15 cellular contexts compared by ENCODE assay signal in the genomic region with DNA sequence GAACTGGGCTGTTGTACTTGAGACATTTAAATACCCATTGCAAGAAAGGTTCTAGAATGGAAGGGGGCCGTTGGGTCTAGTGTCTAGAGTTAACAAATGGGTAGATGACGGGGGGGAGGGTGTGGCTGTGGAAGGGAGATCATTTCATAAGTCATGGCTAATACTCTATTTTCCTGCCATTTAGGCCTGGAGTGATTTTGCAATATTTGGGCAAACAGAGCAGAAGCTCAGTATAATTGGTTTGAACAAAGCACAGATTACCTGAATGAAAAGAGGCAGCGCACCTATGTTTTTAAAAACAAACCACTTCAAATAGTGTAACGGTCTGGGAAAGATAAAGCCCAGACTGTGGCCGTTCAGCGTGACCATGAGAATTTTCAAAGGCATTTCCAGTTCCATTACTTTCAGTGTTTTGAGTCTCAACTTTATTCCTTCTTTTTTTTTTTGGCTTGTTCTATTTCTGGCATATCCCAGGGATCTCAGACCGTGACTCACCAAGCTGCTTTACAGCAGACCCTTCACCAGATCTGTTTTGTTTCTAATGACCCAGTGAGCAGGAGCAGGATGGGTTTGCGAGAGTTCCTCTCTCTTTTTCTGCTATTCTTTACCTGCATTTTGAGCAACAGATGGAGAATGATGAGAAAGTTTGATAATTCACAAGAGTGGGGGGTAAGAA.
DNase-seq lines count a peak whose midpoint lies in the region; ATAC-seq, FAIRE-seq and TF ChIP-seq lines count a peak whose summit lies in the region.
"Had no signal": no experiment of that assay in that cellular context is flagged by ENCODE, and none has a peak within 500 bp of the region (broad histone marks: within the 10 kb centered on the region; RNA-seq: fewer than 3 reads in every experiment).

No MANE protein-coding gene starts in this region.

- no TSS peak for BruUV-seq in HepG2 (replicated peaks; lab: Mats Ljungman, UMichigan)

- intact Hi-C loops in HepG2 (cut with micrococcal nuclease; ENCODE audit: unreplicated experiment), result no loop called here
- intact Hi-C loops in upper lobe of right lung (cut with DNase I), result no loop called here

- FAIRE-seq in HepG2 (lab: Jason Lieb, UNC), result no peak
- FAIRE-seq: H54 had no signal

- no peaks in the 10 kb centered on the region for H3K79me2 ChIP-seq in HepG2 (ENCODE audit: insufficient read depth, low read length)

- H3K4me1 ChIP-seq in HepG2 (ENCODE audit: insufficient read depth, low read length), result peaks cover 42% of the 10 kb centered on the region
- peaks cover 6% of the 10 kb centered on the region for H3K4me1 ChIP-seq in upper lobe of right lung

- TF ChIP-seq CTCF in HepG2 (CRISPR knock-in tag; IDR thresholded peaks at IDR 0.05) (no peak), upper lobe of right lung (IDR thresholded peaks at IDR 0.05) (no peak), GM20000 (IDR thresholded peaks at IDR 0.05; ENCODE audit: extremely low read depth, missing control alignments) (no peak)

- no peak for TF ChIP-seq RAD21 in HepG2 (CRISPR knock-in tag; IDR thresholded peaks at IDR 0.05)

- POLR2A ChIA-PET in HepG2 (lab: Yijun Ruan, JAX), result no interaction called here

- TF ChIP-seq EP300 in HepG2 (IDR thresholded peaks at IDR 0.05; ENCODE audit: low read depth in 2 of 2, low read length in 2 of 2), result no peak
- TF ChIP-seq EP300 in HepG2 (CRISPR knock-in tag; IDR thresholded peaks at IDR 0.05; ENCODE audit: borderline replicate concordance), result no peak

- 0 out of 2 replicates have a peak, but pooled peaks cover 2% of the 10 kb centered on the region for H4K20me1 ChIP-seq in HepG2 (ENCODE audit: insufficient read depth, low read length)

- H2AFZ ChIP-seq in HepG2 (ENCODE audit: low read length), result no peak overlapping the region

- H3K4me2 ChIP-seq in HepG2 (ENCODE audit: low read depth, low read length), result no peak overlapping the region

- CTCF ChIA-PET in HepG2 (lab: Yijun Ruan, JAX; ENCODE audit: low intra/inter-chr PET ratio, low total read pairs), result no interaction called here

- no peak for TF ChIP-seq POLR2A in HepG2 (IDR thresholded peaks at IDR 0.05; ENCODE audit: insufficient read depth in 1 of 2, low read depth in 2 of 2, low read length in 2 of 2)

- in situ Hi-C loops in HepG2 (cut with HindIII; ENCODE audit: extremely low pct_ligation_motif_present, low pct_unique_long_range_greater_than_20kb), result no loop called here

- no peak overlapping the region for H3K9ac ChIP-seq in HepG2 (ENCODE audit: insufficient read depth, low read depth, low read length)

- 13% methylated on average over 8 of the region's 8 CpGs for WGBS in HepG2 (ENCODE audit: low lambda C conversion rate)

- H3K27me3 ChIP-seq in HepG2 (ENCODE audit: control insufficient read depth in 1 of 2, insufficient read depth in 2 of 2, low read length in 2 of 2), result peaks cover 0 to 39% of the 10 kb centered on the region in 2 experiments; a peak in 3 of 5 replicates
- no peaks in the 10 kb centered on the region for H3K27me3 ChIP-seq in upper lobe of right lung
- H3K27me3 ChIP-seq: stomach had no signal

- peak; percentile 73 for DNase-seq in NCI-H2029 treated with DMSO at 0.1 percent for 48 hours (lab: John Stamatoyannopoulos, UW)
- DNase-seq in NCI-H2029 (lab: John Stamatoyannopoulos, UW), result no peak
- peak; percentile 24 for DNase-seq in cerebellar cortex (ENCODE audit: low spot score)
- peak; percentile 61 for DNase-seq in HepG2 (ENCODE audit: low spot score)
- no peak for DNase-seq in upper lobe of right lung
- DNase-seq in LoVo (ENCODE audit: low spot score), result no peak
- DNase-seq in GM20000 (ENCODE audit: low spot score), result no peak
- DNase-seq: activated naive CD4-positive, alpha-beta T cell treated with Interleukin-2 at 50 U/mL for 16 hours; CD8-positive, alpha-beta memory T cell; PC-3; stomach; T-cell had no signal

- no peak for ATAC-seq in HepG2
- peak; percentile 29 for ATAC-seq in upper lobe of right lung
- ATAC-seq in GM19035 (IDR thresholded peaks at IDR 0.05; ENCODE audit: unreplicated experiment), result no peak
- ATAC-seq: PC-3, T-cell had no signal

- H3K9me3 ChIP-seq in HepG2 (ENCODE audit: low read length) (no peaks in the 10 kb centered on the region), upper lobe of right lung (no peaks in the 10 kb centered on the region)
- H3K9me3 ChIP-seq: stomach had no signal

- no peaks in the 10 kb centered on the region for H3K36me3 ChIP-seq in HepG2 (replicated peaks in 1 of 2; ENCODE audit: control insufficient read depth in 1 of 2, insufficient read depth in 2 of 2, low read length in 2 of 2)
- no peaks in the 10 kb centered on the region for H3K36me3 ChIP-seq in upper lobe of right lung
- H3K36me3 ChIP-seq: stomach had no signal

- no peak overlapping the region for H3K4me3 ChIP-seq in HepG2 (replicated peaks in 1 of 3; ENCODE audit: insufficient read depth in 1 of 3, low read depth in 2 of 3, low read length in 3 of 3)
- no peak overlapping the region for H3K4me3 ChIP-seq in upper lobe of right lung
- H3K4me3 ChIP-seq: skin epidermis, stomach had no signal

- H3K27ac ChIP-seq in HepG2 (ENCODE audit: extremely low read length, insufficient read depth, low read length) (no peak overlapping the region), upper lobe of right lung (no peak overlapping the region)

TF ChIP-seq in HepG2, 621 proteins besides CTCF, POLR2A, EP300 and RAD21 (continues in another document):
- TF ChIP-seq SOX13 (IDR thresholded peaks at IDR 0.05) (no peak), SOX13 (CRISPR knock-in tag; conservative IDR thresholded peaks at IDR 0.05 in 1 of 2, IDR thresholded peaks at IDR 0.05 in 1 of 2) (peak in 1 of 2 experiments; percentile 61; a peak in 2 of 4 replicates), HHEX (CRISPR knock-in tag; IDR thresholded peaks at IDR 0.05) (peak; percentile 46; the same call in 1 of the 2 replicates), RBM22 (optimal IDR thresholded peaks at IDR 0.05; ENCODE audit: low read length) (no peak), TCF7 (IDR thresholded peaks at IDR 0.05; ENCODE audit: low read depth) (peak; percentile 55), SOX6 (IDR thresholded peaks at IDR 0.05) (no peak), SOX6 (CRISPR knock-in tag; IDR thresholded peaks at IDR 0.05) (peak; percentile 76), BCL6 (CRISPR knock-in tag; IDR thresholded peaks at IDR 0.05) (peak; percentile 44), GFI1 (CRISPR knock-in tag; IDR thresholded peaks at IDR 0.05; ENCODE audit: borderline replicate concordance) (peak; percentile 58; the same call in 1 of the 2 replicates), ZFP90 (CRISPR knock-in tag; IDR thresholded peaks at IDR 0.05; ENCODE audit: borderline replicate concordance) (no peak), AGO1 (IDR thresholded peaks at IDR 0.05; ENCODE audit: low read depth, low read length, poor library complexity, severe bottlenecking) (no peak)
- TF ChIP-seq, protein P1, sequence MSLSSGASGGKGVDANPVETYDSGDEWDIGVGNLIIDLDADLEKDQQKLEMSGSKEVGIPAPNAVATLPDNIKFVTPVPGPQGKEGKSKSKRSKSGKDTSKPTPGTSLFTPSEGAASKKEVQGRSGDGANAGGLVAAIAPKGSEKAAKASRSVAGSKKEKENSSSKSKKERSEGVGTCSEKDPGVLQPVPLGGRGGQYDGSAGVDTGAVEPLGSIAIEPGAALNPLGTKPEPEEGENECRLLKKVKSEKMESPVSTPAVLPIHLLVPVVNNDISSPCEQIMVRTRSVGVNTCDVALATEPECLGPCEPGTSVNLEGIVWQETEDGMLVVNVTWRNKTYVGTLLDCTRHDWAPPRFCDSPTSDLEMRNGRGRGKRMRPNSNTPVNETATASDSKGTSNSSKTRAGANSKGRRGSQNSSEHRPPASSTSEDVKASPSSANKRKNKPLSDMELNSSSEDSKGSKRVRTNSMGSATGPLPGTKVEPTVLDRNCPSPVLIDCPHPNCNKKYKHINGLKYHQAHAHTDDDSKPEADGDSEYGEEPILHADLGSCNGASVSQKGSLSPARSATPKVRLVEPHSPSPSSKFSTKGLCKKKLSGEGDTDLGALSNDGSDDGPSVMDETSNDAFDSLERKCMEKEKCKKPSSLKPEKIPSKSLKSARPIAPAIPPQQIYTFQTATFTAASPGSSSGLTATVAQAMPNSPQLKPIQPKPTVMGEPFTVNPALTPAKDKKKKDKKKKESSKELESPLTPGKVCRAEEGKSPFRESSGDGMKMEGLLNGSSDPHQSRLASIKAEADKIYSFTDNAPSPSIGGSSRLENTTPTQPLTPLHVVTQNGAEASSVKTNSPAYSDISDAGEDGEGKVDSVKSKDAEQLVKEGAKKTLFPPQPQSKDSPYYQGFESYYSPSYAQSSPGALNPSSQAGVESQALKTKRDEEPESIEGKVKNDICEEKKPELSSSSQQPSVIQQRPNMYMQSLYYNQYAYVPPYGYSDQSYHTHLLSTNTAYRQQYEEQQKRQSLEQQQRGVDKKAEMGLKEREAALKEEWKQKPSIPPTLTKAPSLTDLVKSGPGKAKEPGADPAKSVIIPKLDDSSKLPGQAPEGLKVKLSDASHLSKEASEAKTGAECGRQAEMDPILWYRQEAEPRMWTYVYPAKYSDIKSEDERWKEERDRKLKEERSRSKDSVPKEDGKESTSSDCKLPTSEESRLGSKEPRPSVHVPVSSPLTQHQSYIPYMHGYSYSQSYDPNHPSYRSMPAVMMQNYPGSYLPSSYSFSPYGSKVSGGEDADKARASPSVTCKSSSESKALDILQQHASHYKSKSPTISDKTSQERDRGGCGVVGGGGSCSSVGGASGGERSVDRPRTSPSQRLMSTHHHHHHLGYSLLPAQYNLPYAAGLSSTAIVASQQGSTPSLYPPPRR (CRISPR knock-in tag; IDR thresholded peaks at IDR 0.05; ENCODE audit: borderline replicate concordance), result peak; percentile 61; the same call in 1 of the 2 replicates
- TF ChIP-seq, protein P2, sequence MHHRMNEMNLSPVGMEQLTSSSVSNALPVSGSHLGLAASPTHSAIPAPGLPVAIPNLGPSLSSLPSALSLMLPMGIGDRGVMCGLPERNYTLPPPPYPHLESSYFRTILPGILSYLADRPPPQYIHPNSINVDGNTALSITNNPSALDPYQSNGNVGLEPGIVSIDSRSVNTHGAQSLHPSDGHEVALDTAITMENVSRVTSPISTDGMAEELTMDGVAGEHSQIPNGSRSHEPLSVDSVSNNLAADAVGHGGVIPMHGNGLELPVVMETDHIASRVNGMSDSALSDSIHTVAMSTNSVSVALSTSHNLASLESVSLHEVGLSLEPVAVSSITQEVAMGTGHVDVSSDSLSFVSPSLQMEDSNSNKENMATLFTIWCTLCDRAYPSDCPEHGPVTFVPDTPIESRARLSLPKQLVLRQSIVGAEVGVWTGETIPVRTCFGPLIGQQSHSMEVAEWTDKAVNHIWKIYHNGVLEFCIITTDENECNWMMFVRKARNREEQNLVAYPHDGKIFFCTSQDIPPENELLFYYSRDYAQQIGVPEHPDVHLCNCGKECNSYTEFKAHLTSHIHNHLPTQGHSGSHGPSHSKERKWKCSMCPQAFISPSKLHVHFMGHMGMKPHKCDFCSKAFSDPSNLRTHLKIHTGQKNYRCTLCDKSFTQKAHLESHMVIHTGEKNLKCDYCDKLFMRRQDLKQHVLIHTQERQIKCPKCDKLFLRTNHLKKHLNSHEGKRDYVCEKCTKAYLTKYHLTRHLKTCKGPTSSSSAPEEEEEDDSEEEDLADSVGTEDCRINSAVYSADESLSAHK (CRISPR knock-in tag; IDR thresholded peaks at IDR 0.05; ENCODE audit: borderline replicate concordance), result no peak

Comparison
In these comparisons a context has a peak if more than half of its experiments do, and no peak if none do; other contexts are left out.
1. DNase-seq: peak in NCI-H2029 treated with DMSO at 0.1 percent for 48 hours (single experiment), cerebellar cortex (single experiment) and HepG2 (single experiment); none in NCI-H2029 (single experiment), upper lobe of right lung (single experiment), LoVo (single experiment) and GM20000 (single experiment).